Comparison of ENCODE assay signal across 1 cellular context in genomic region chr17:45425125-45425983, GRCh38.
TF ChIP-seq lines count a peak whose summit lies in the region.

No MANE protein-coding gene starts in this region.

TF ChIP-seq in HepG2, 621 proteins besides CTCF, POLR2A, EP300 and RAD21 (continued from another document and continues in another):
- TF ChIP-seq, protein P1, sequence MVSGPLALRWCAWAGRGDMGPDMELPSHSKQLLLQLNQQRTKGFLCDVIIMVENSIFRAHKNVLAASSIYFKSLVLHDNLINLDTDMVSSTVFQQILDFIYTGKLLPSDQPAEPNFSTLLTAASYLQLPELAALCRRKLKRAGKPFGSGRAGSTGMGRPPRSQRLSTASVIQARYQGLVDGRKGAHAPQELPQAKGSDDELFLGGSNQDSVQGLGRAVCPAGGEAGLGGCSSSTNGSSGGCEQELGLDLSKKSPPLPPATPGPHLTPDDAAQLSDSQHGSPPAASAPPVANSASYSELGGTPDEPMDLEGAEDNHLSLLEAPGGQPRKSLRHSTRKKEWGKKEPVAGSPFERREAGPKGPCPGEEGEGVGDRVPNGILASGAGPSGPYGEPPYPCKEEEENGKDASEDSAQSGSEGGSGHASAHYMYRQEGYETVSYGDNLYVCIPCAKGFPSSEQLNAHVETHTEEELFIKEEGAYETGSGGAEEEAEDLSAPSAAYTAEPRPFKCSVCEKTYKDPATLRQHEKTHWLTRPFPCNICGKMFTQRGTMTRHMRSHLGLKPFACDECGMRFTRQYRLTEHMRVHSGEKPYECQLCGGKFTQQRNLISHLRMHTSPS (CRISPR knock-in tag; IDR thresholded peaks at IDR 0.05; ENCODE audit: low read depth), result 0 out of 2 replicates have a peak, but pooled peaks have one; percentile 34
- no peak for TF ChIP-seq ZKSCAN5 (CRISPR knock-in tag; IDR thresholded peaks at IDR 0.05)
- TF ChIP-seq GTF2F1 (IDR thresholded peaks at IDR 0.05; ENCODE audit: low read length), result no peak
- no peak for TF ChIP-seq ATF4 (CRISPR knock-in tag; IDR thresholded peaks at IDR 0.05)
- no peak for TF ChIP-seq ZNF749 (CRISPR knock-in tag; IDR thresholded peaks at IDR 0.05; ENCODE audit: borderline replicate concordance)
- TF ChIP-seq ZSCAN25 (CRISPR knock-in tag; IDR thresholded peaks at IDR 0.05), result peak; percentile 67; the same call in 1 of the 2 replicates
- TF ChIP-seq RELA (CRISPR knock-in tag; IDR thresholded peaks at IDR 0.05), result no peak
- TF ChIP-seq FOXP4 (CRISPR knock-in tag; IDR thresholded peaks at IDR 0.05), result no peak
- TF ChIP-seq STAT5B (CRISPR knock-in tag; IDR thresholded peaks at IDR 0.05), result no peak
- TF ChIP-seq AHR (CRISPR knock-in tag; IDR thresholded peaks at IDR 0.05), result peak; percentile 0; the same call in 1 of the 2 replicates
- TF ChIP-seq, protein P2, sequence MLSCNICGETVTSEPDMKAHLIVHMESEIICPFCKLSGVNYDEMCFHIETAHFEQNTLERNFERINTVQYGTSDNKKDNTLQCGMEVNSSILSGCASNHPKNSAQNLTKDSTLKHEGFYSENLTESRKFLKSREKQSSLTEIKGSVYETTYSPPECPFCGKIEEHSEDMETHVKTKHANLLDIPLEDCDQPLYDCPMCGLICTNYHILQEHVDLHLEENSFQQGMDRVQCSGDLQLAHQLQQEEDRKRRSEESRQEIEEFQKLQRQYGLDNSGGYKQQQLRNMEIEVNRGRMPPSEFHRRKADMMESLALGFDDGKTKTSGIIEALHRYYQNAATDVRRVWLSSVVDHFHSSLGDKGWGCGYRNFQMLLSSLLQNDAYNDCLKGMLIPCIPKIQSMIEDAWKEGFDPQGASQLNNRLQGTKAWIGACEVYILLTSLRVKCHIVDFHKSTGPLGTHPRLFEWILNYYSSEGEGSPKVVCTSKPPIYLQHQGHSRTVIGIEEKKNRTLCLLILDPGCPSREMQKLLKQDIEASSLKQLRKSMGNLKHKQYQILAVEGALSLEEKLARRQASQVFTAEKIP (CRISPR knock-in tag; IDR thresholded peaks at IDR 0.05; ENCODE audit: borderline replicate concordance), result no peak
- TF ChIP-seq SKI (IDR thresholded peaks at IDR 0.05; ENCODE audit: partially characterized antibody), result peak; percentile 50
- TF ChIP-seq ZNF121 (CRISPR knock-in tag; IDR thresholded peaks at IDR 0.05), result peak; percentile 8; the same call in 1 of the 2 replicates
- TF ChIP-seq, protein P3, sequence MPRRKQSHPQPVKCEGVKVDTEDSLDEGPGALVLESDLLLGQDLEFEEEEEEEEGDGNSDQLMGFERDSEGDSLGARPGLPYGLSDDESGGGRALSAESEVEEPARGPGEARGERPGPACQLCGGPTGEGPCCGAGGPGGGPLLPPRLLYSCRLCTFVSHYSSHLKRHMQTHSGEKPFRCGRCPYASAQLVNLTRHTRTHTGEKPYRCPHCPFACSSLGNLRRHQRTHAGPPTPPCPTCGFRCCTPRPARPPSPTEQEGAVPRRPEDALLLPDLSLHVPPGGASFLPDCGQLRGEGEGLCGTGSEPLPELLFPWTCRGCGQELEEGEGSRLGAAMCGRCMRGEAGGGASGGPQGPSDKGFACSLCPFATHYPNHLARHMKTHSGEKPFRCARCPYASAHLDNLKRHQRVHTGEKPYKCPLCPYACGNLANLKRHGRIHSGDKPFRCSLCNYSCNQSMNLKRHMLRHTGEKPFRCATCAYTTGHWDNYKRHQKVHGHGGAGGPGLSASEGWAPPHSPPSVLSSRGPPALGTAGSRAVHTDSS (CRISPR knock-in tag; conservative IDR thresholded peaks at IDR 0.05), result no peak
- no peak for TF ChIP-seq SATB2 (CRISPR knock-in tag; IDR thresholded peaks at IDR 0.05)
- peak; percentile 53 for TF ChIP-seq PAXIP1 (CRISPR knock-in tag; conservative IDR thresholded peaks at IDR 0.05)
- TF ChIP-seq MED8 (CRISPR knock-in tag; IDR thresholded peaks at IDR 0.05; ENCODE audit: insufficient replicate concordance), result no peak
- TF ChIP-seq SNAPC2 (CRISPR knock-in tag; IDR thresholded peaks at IDR 0.05), result 0 out of 2 replicates have a peak, but pooled peaks have one; percentile 37
- TF ChIP-seq, protein P4, sequence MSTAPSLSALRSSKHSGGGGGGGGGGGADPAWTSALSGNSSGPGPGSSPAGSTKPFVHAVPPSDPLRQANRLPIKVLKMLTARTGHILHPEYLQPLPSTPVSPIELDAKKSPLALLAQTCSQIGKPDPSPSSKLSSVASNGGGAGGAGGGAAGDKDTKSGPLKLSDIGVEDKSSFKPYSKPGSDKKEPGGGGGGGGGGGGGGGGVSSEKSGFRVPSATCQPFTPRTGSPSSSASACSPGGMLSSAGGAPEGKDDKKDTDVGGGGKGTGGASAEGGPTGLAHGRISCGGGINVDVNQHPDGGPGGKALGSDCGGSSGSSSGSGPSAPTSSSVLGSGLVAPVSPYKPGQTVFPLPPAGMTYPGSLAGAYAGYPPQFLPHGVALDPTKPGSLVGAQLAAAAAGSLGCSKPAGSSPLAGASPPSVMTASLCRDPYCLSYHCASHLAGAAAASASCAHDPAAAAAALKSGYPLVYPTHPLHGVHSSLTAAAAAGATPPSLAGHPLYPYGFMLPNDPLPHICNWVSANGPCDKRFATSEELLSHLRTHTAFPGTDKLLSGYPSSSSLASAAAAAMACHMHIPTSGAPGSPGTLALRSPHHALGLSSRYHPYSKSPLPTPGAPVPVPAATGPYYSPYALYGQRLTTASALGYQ (CRISPR knock-in tag; IDR thresholded peaks at IDR 0.05), result no peak
- TF ChIP-seq ZBTB33 (CRISPR knock-in tag; IDR thresholded peaks at IDR 0.05), result peak; percentile 72; the same call in 1 of the 2 replicates
- no peak for TF ChIP-seq ZNF24 (IDR thresholded peaks at IDR 0.05)
- peak; percentile 63; the same call in 1 of the 2 replicates for TF ChIP-seq BORCS8-MEF2B (CRISPR knock-in tag; IDR thresholded peaks at IDR 0.05)
- peak; percentile 67; the same call in 1 of the 2 replicates for TF ChIP-seq FOXC1 (CRISPR knock-in tag; IDR thresholded peaks at IDR 0.05; ENCODE audit: borderline replicate concordance)
- TF ChIP-seq STAG1 (CRISPR knock-in tag; IDR thresholded peaks at IDR 0.05), result peak; percentile 71
- no peak for TF ChIP-seq ZNF674 (CRISPR knock-in tag; IDR thresholded peaks at IDR 0.05; ENCODE audit: low read depth)
- no peak for TF ChIP-seq ZNF562 (CRISPR knock-in tag; IDR thresholded peaks at IDR 0.05; ENCODE audit: borderline replicate concordance)
- TF ChIP-seq POLR2AphosphoS5 (IDR thresholded peaks at IDR 0.05; ENCODE audit: low read depth, low read length), result peak; percentile 88
- no peak for TF ChIP-seq ZNF737 (CRISPR knock-in tag; IDR thresholded peaks at IDR 0.05; ENCODE audit: borderline replicate concordance)
- TF ChIP-seq ZNF160 (CRISPR knock-in tag; IDR thresholded peaks at IDR 0.05), result 0 out of 2 replicates have a peak, but pooled peaks have one; percentile 26
- TF ChIP-seq ZNF841 (CRISPR knock-in tag; IDR thresholded peaks at IDR 0.05; ENCODE audit: borderline replicate concordance), result no peak
- peak; percentile 24 for TF ChIP-seq PHF5A (CRISPR knock-in tag; IDR thresholded peaks at IDR 0.05; ENCODE audit: low read depth, unreplicated experiment)
- no peak for TF ChIP-seq NR2F6 (IDR thresholded peaks at IDR 0.05)
- TF ChIP-seq NR2F6 (CRISPR knock-in tag; IDR thresholded peaks at IDR 0.05), result no peak; the same call in none of the 2 replicates
- no peak for TF ChIP-seq MZF1 (CRISPR knock-in tag; IDR thresholded peaks at IDR 0.05; ENCODE audit: borderline replicate concordance)
- TF ChIP-seq ZNF441 (CRISPR knock-in tag; IDR thresholded peaks at IDR 0.05; ENCODE audit: borderline replicate concordance), result 0 out of 2 replicates have a peak, but pooled peaks have one; percentile 40
- peak; percentile 62; the same call in 1 of the 2 replicates for TF ChIP-seq SNAPC4 (CRISPR knock-in tag; IDR thresholded peaks at IDR 0.05)
- TF ChIP-seq EED (CRISPR knock-in tag; IDR thresholded peaks at IDR 0.05), result 0 out of 2 replicates have a peak, but pooled peaks have one; percentile 39
- peak; percentile 73; the same call in 1 of the 2 replicates for TF ChIP-seq KDM3A (CRISPR knock-in tag; IDR thresholded peaks at IDR 0.05; ENCODE audit: low read depth)
- TF ChIP-seq ZNF124 (CRISPR knock-in tag; IDR thresholded peaks at IDR 0.05), result peak; percentile 36; the same call in 1 of the 2 replicates
- TF ChIP-seq XRCC5 (optimal IDR thresholded peaks at IDR 0.05; ENCODE audit: low read length), result peak; percentile 93
